ENCODE assay signal across 8 cellular contexts in genomic region chr17:48351916-48352332, GRCh38.
DNase-seq lines count a peak whose midpoint lies in the region; ATAC-seq and TF ChIP-seq lines count a peak whose summit lies in the region.

No MANE protein-coding gene starts in this region.

- H3K4me1 ChIP-seq in KMS-11 (ENCODE audit: low read depth, poor library complexity, severe bottlenecking) (peaks cover 7% of the 10 kb centered on the region), upper lobe of right lung (no peaks in the 10 kb centered on the region)

- POLR2A ChIA-PET in WTC11 (lab: Charles Lee), result interaction anchor here (0.6 kb wide), 1 partner anchor 728 kb away, joined by 5 read pairs; no protein-coding TSS in a partner anchor

- no peak overlapping the region for H3K4me3 ChIP-seq in KMS-11 (IDR thresholded peaks at IDR 0.05; ENCODE audit: insufficient read depth, low read depth, low read length)
- no peak overlapping the region for H3K4me3 ChIP-seq in upper lobe of right lung

- no peaks in the 10 kb centered on the region for H3K27me3 ChIP-seq in KMS-11 (ENCODE audit: insufficient read depth, low read depth)
- H3K27me3 ChIP-seq in upper lobe of right lung, result peaks cover 29% of the 10 kb centered on the region

- H3K27me3 Mint-ChIP-seq in WTC11 (ENCODE audit: low read depth) (peaks cover 26% of the 10 kb centered on the region), immature natural killer cell (ENCODE audit: low read depth in 3 of 3) (no peaks in the 10 kb centered on the region)

- ATAC-seq in WTC11, result no peak
- no peak for ATAC-seq in upper lobe of right lung
- ATAC-seq in GM21825 (IDR thresholded peaks at IDR 0.05; ENCODE audit: unreplicated experiment), result no peak

- H3K4me3 Mint-ChIP-seq in WTC11 (no peak overlapping the region), immature natural killer cell (no peak overlapping the region)

- DNase-seq in Daoy (ENCODE audit: low read depth), result peak; percentile 11
- no peak for DNase-seq in WTC11 (ENCODE audit: low spot score)
- peak; percentile 31 to 46 (median 46) for DNase-seq in immature natural killer cell
- DNase-seq in upper lobe of right lung, result no peak
- DNase-seq in cerebellar nuclear complex (lab: John Stamatoyannopoulos, UW), result no peak
- DNase-seq in D341Med (ENCODE audit: low spot score), result no peak

- H2AFZ ChIP-seq in KMS-11 (ENCODE audit: low read depth), result no peak overlapping the region

- no peaks in the 10 kb centered on the region for H3K9me3 Mint-ChIP-seq in WTC11
- peaks cover 0 to 3% (median 0%) of the 10 kb centered on the region in 6 donors for H3K9me3 Mint-ChIP-seq in immature natural killer cell

- H3K4me1 Mint-ChIP-seq in WTC11 (no peaks in the 10 kb centered on the region), immature natural killer cell (peaks cover 14 to 19% of the 10 kb centered on the region in 2 donors)

- CTCF ChIA-PET in WTC11 (lab: Charles Lee), result interaction anchor here (0.6 to 3.0 kb wide), 45 partner anchors 10 to 552 kb away, joined by 3 to 27 read pairs (median 4); partner anchors contain the start of gene HOXB5

- H4K20me1 ChIP-seq in KMS-11 (ENCODE audit: insufficient read depth), result no peaks in the 10 kb centered on the region

- no peaks in the 10 kb centered on the region for H3K9me3 ChIP-seq in upper lobe of right lung

- H3K36me3 Mint-ChIP-seq in WTC11, result no peaks in the 10 kb centered on the region
- H3K36me3 Mint-ChIP-seq in immature natural killer cell, result peaks cover 0 to 5% (median 4%) of the 10 kb centered on the region in 3 donors

- H3K9ac ChIP-seq in KMS-11, result no peak overlapping the region

- no peak overlapping the region for H3K27ac ChIP-seq in KMS-11
- H3K27ac ChIP-seq in upper lobe of right lung, result no peak overlapping the region

- H3K36me3 ChIP-seq in KMS-11 (ENCODE audit: insufficient read depth), result no peaks in the 10 kb centered on the region
- no peaks in the 10 kb centered on the region for H3K36me3 ChIP-seq in upper lobe of right lung

- TF ChIP-seq CTCF in KMS-11 (conservative IDR thresholded peaks at IDR 0.05; ENCODE audit: low read depth, low read length) (peak; percentile 83), WTC11 (IDR thresholded peaks at IDR 0.05) (peak; percentile 40; the same call in 1 of the 2 replicates), upper lobe of right lung (IDR thresholded peaks at IDR 0.05) (peak; percentile 67)

- no peak overlapping the region for H3K4me2 ChIP-seq in KMS-11

- intact Hi-C loops in upper lobe of right lung (cut with DNase I), result loop anchor here (5.0 kb wide), 1 partner anchor 240 kb away; the partner anchor contains the start of genes HOXB3 and HOXB5

- H3K27ac Mint-ChIP-seq in WTC11 (no peak overlapping the region), immature natural killer cell (peak overlapping the region in 4 of 6 donors; percentile 18 to 43 (median 20))

- no peaks in the 10 kb centered on the region for H3K79me2 ChIP-seq in KMS-11 (ENCODE audit: insufficient read depth, low read depth)

TF ChIP-seq in WTC11, 78 proteins besides CTCF, POLR2A, EP300 and RAD21:
- TF ChIP-seq RORB (CRISPR knock-in tag; IDR thresholded peaks at IDR 0.05) (no peak), MLX (CRISPR knock-in tag; IDR thresholded peaks at IDR 0.05) (no peak), NR2C2 (CRISPR knock-in tag; IDR thresholded peaks at IDR 0.05) (no peak), TP53 (CRISPR knock-in tag; IDR thresholded peaks at IDR 0.05) (no peak), IRF2 (CRISPR knock-in tag; IDR thresholded peaks at IDR 0.05; ENCODE audit: borderline replicate concordance, low read depth) (no peak), E2F5 (CRISPR knock-in tag; IDR thresholded peaks at IDR 0.05) (no peak), NFYB (CRISPR knock-in tag; conservative IDR thresholded peaks at IDR 0.05; ENCODE audit: low read depth) (no peak), OVOL2 (CRISPR knock-in tag; IDR thresholded peaks at IDR 0.05; ENCODE audit: borderline replicate concordance) (no peak), ZNF396 (CRISPR knock-in tag; IDR thresholded peaks at IDR 0.05; ENCODE audit: borderline replicate concordance) (no peak), ZNF512 (CRISPR knock-in tag; IDR thresholded peaks at IDR 0.05; ENCODE audit: borderline replicate concordance) (no peak), MXD4 (CRISPR knock-in tag; IDR thresholded peaks at IDR 0.05; ENCODE audit: borderline replicate concordance) (no peak), SOX15 (CRISPR knock-in tag; IDR thresholded peaks at IDR 0.05) (no peak), E2F1 (CRISPR knock-in tag; IDR thresholded peaks at IDR 0.05) (no peak), MYBL2 (CRISPR knock-in tag; IDR thresholded peaks at IDR 0.05) (no peak), TEAD4 (CRISPR knock-in tag; IDR thresholded peaks at IDR 0.05) (no peak), STAT6 (CRISPR knock-in tag; conservative IDR thresholded peaks at IDR 0.05; ENCODE audit: low read depth) (no peak)

Comparison
In these comparisons a context has a peak if more than half of its experiments do, and no peak if none do; other contexts are left out.
1. DNase-seq: peak in Daoy (single experiment) and immature natural killer cell (3 of 3); none in WTC11 (single experiment), upper lobe of right lung (single experiment), cerebellar nuclear complex (0 of 2) and D341Med (single experiment).
2. Peak in every context shown above with its lines, with median percentiles within 50 percentile points of each other: CTCF ChIP-seq.